ENCODE assay signal across 7 cellular contexts in the genomic region with DNA sequence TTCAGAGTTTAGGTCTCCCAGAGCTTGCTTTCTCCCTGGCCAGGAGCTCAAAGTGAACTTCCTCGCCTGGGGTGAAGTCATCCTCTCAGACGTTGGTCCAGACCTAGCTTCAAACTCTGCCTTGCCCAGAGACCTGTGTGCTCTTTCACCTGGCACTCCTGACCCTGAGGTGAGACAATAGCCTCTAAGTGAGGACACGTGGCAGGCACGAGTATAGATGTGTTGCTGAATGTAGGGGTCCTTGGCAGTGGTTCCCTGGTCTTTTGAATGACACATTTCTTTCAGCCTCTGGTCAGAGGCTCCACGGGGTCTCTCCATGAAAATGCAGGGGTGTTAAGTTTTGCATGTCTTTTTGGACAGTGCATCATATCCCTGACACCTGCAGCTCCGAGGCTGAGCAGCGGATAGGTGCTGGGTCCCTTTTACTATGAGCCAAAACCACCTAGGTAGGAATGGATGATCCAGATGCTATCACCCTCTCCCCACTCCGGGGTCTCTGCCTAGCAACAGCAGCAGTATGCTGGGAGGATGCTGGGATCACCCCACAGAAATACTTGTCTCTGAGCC. TPM values are rescaled to one million over a fixed set of nuclear protein-coding genes. Genes with fewer than 3 reads are reported as not detected.
DNase-seq lines count a peak whose midpoint lies in the region; ATAC-seq, FAIRE-seq and TF ChIP-seq lines count a peak whose summit lies in the region.
"Not testable (repeated sequence)": the region's sequence is repeated elsewhere in the genome, so short reads cannot be mapped to it uniquely, and the experiment has no call there.

No MANE protein-coding gene starts in this region.

- H3K9ac ChIP-seq in GM12878 (ENCODE audit: control insufficient read depth, insufficient read depth, low read length) = not testable (repeated sequence)

- in situ Hi-C loops in GM12878 (cut with MboI) = not testable (repeated sequence)

- not testable (repeated sequence) for H3K4me3 Mint-ChIP-seq in stimulated activated naive CD8-positive, alpha-beta T cell treated with anti-CD3 and anti-CD28 coated beads, Interleukin-15, amount 100 ng/mL, for 72 hours

- H3K79me2 ChIP-seq in GM12878 (ENCODE audit: control insufficient read depth, insufficient read depth, low read length) = peaks cover 31% of the 10 kb centered on the region

- POLR2A ChIA-PET in HEK293 (lab: Yijun Ruan, JAX); GM12878 (lab: Charles Lee): not testable (repeated sequence)

- H3K4me2 ChIP-seq in GM12878 (ENCODE audit: control insufficient read depth, insufficient read depth) = not testable (repeated sequence)

- TF ChIP-seq RAD21 in GM12878 (IDR thresholded peaks at IDR 0.05; ENCODE audit: insufficient read depth, low read depth, low read length) = not testable (repeated sequence)

- not testable (repeated sequence) for H3K27me3 Mint-ChIP-seq in stimulated activated naive CD8-positive, alpha-beta T cell treated with anti-CD3 and anti-CD28 coated beads, Interleukin-15, amount 100 ng/mL, for 72 hours

- H3K27ac ChIP-seq in HEK293 (ENCODE audit: extremely low read depth, low read depth, low read length); RWPE2 (ENCODE audit: poor library complexity, severe bottlenecking); GM12878 (ENCODE audit: control insufficient read depth, insufficient read depth); right lobe of liver: not testable (repeated sequence)

- not testable (repeated sequence) for TF ChIP-seq CTCF in HEK293 (tag by site-specific recombination; IDR thresholded peaks at IDR 0.05); RWPE2 (IDR thresholded peaks at IDR 0.05; ENCODE audit: poor library complexity, severe bottlenecking); GM12878 (IDR thresholded peaks at IDR 0.05 in 2 of 3, conservative IDR thresholded peaks at IDR 0.05 in 1 of 3; ENCODE audit: control insufficient read depth in 2 of 3, extremely low read depth in 1 of 3, insufficient read depth in 1 of 3, low read depth in 3 of 3, low read length in 3 of 3); right lobe of liver (IDR thresholded peaks at IDR 0.05)

- TF ChIP-seq POLR2A in GM12878 (IDR thresholded peaks at IDR 0.05; ENCODE audit: low read depth, low read length); right lobe of liver (IDR thresholded peaks at IDR 0.05): not testable (repeated sequence)

- peak; percentile 30 for DNase-seq in DMS 273 (lab: John Stamatoyannopoulos, UW; ENCODE audit: unreplicated experiment)
- not testable (repeated sequence) for DNase-seq in RWPE2 (ENCODE audit: low spot score); GM12878 (ENCODE audit: low read depth, low spot score); left ventricle myocardium superior; right lobe of liver; stimulated activated naive CD8-positive, alpha-beta T cell treated with anti-CD3 and anti-CD28 coated beads, Interleukin-15, amount 100 ng/mL, for 72 hours

- TF ChIP-seq EP300 in GM12878 (IDR thresholded peaks at IDR 0.05; ENCODE audit: borderline replicate concordance in 1 of 2, control insufficient read depth in 1 of 2, low read depth in 2 of 2, low read length in 2 of 2) = not testable (repeated sequence)

- FAIRE-seq in GM12878 (lab: Jason Lieb, UNC) = not testable (repeated sequence)

- H3K9me3 Mint-ChIP-seq in stimulated activated naive CD8-positive, alpha-beta T cell treated with anti-CD3 and anti-CD28 coated beads, Interleukin-15, amount 100 ng/mL, for 72 hours = not testable (repeated sequence)

- H3K36me3 ChIP-seq in HEK293 (ENCODE audit: control insufficient read depth in 2 of 2, insufficient read depth in 1 of 2, low read length in 2 of 2) (peaks cover 23 to 37% of the 10 kb centered on the region in 2 experiments), RWPE2 (ENCODE audit: low read depth) (peaks cover 34% of the 10 kb centered on the region), GM12878 (ENCODE audit: control insufficient read depth in 2 of 2, insufficient read depth in 2 of 2, low read length in 1 of 2) (peaks cover 13 to 25% of the 10 kb centered on the region in 2 experiments), right lobe of liver (peaks cover 7 to 33% (median 23%) of the 10 kb centered on the region in 4 donors)

- intact Hi-C loops in GM12878 (cut with micrococcal nuclease; ENCODE audit: unreplicated experiment); right lobe of liver (cut with DNase I): not testable (repeated sequence)
- intact Hi-C loops in left ventricle myocardium superior (cut with micrococcal nuclease) = loop anchor here (10.0 kb wide), 1 partner anchor 294 kb away; no protein-coding TSS in a partner anchor

- SMC1A ChIA-PET in GM12878 (lab: Charles Lee; ENCODE audit: uncharacterized antibody, unreplicated experiment) = not testable (repeated sequence)

- H3K4me1 Mint-ChIP-seq in stimulated activated naive CD8-positive, alpha-beta T cell treated with anti-CD3 and anti-CD28 coated beads, Interleukin-15, amount 100 ng/mL, for 72 hours = peaks cover 25% of the 10 kb centered on the region

- not testable (repeated sequence) for H3K9me3 ChIP-seq in HEK293 (ENCODE audit: control insufficient read depth, insufficient read depth, low read depth, low read length); RWPE2 (ENCODE audit: severe bottlenecking); GM12878 (replicated peaks; ENCODE audit: control insufficient read depth, insufficient read depth, low read length); right lobe of liver

- H2AFZ ChIP-seq in GM12878 (ENCODE audit: control insufficient read depth, low read depth, low read length) = not testable (repeated sequence)

- 61% methylated on average over 7 of the region's 8 CpGs for WGBS in GM12878 (ENCODE audit: insufficient coverage, insufficient replicate concordance, low lambda C conversion rate, missing lambda C conversion rate)
- WGBS in right lobe of liver (ENCODE audit: insufficient coverage, low coverage, low lambda C conversion rate, missing lambda C conversion rate) = 33% methylated on average over 3 of the region's 8 CpGs

- not testable (repeated sequence) for H3K4me1 ChIP-seq in HEK293 (ENCODE audit: control insufficient read depth, insufficient read depth, low read length); RWPE2 (ENCODE audit: insufficient read depth, poor library complexity, severe bottlenecking); right lobe of liver
- H3K4me1 ChIP-seq in GM12878 (ENCODE audit: control insufficient read depth, insufficient read depth, low read length) = peaks cover 19% of the 10 kb centered on the region

- peaks cover 14% of the 10 kb centered on the region for H4K20me1 ChIP-seq in GM12878 (ENCODE audit: control insufficient read depth, insufficient read depth)

- BruUV-seq in GM12878 (replicated peaks; lab: Mats Ljungman, UMichigan) = not testable (repeated sequence)

- H3K27ac Mint-ChIP-seq in stimulated activated naive CD8-positive, alpha-beta T cell treated with anti-CD3 and anti-CD28 coated beads, Interleukin-15, amount 100 ng/mL, for 72 hours = peak overlapping the region in 1 of 2 donors; percentile 27

- RAD21 ChIA-PET in GM12878 (lab: Charles Lee; ENCODE audit: unreplicated experiment) = not testable (repeated sequence)

- H3K27me3 ChIP-seq in RWPE2 (ENCODE audit: insufficient read depth, poor library complexity, severe bottlenecking); GM12878 (replicated peaks in 1 of 2; ENCODE audit: control insufficient read depth in 2 of 2, insufficient read depth in 2 of 2, low read length in 1 of 2); right lobe of liver: not testable (repeated sequence)

- ATAC-seq in RWPE2 (ENCODE audit: low read depth) = peak; percentile 44; the same call in 2 of the 3 replicates
- peak; percentile 34 for ATAC-seq in GM12878
- peak; percentile 28 for ATAC-seq in left ventricle myocardium superior
- ATAC-seq in right lobe of liver = peak; percentile 23 to 38 (median 32)
- peak; percentile 35 for ATAC-seq in stimulated activated naive CD8-positive, alpha-beta T cell treated with anti-CD3 and anti-CD28 coated beads, Interleukin-15, amount 100 ng/mL, for 72 hours

- CTCF ChIA-PET in HEK293 (lab: Yijun Ruan, JAX); GM12878 (lab: Yijun Ruan, JAX): not testable (repeated sequence)

- H3K4me3 ChIP-seq in HEK293 (ENCODE audit: low read depth, low read length); RWPE2 (ENCODE audit: severe bottlenecking); GM12878; right lobe of liver: not testable (repeated sequence)

RNA-seq across cellular contexts. Expression of a gene that starts 9.6 kb away (rescaled TPM):
- 436 and 466 TPM in 2 replicates for total RNA-seq in GM12878 (2013; cell fraction: nucleolus; rRNA removed)
- total RNA-seq in GM12878 (2014; rRNA removed) (2,382 and 2,699 TPM in 2 replicates), GM12878 (2014; rRNA removed; fragmentation: Illumina TruSeq; extraction: Trizol) (3,837 and 4,067 TPM in 2 replicates), GM12878 (2021) (2,387 and 2,491 TPM in 2 replicates), left ventricle myocardium superior (683 TPM), right lobe of liver (100 to 1,000 TPM; 413 to 736 (median 445) TPM)
- polyA plus RNA-seq in GM12878 (2011; ENCODE audit: low read depth) = 25,879 TPM
- polyA plus RNA-seq in GM12878 (2011; rRNA removed) (6,408 and 6,567 TPM in 2 replicates), GM12878 (2014; fragmentation: Illumina TruSeq; extraction: Trizol) (5,078 and 7,979 TPM in 2 replicates), GM12878 (2014; fragmentation: Nextera tagmentation; extraction: Ambion mirVana) (1,000 to 10,000 TPM; 2,843 to 3,155 TPM), GM12878 (2014; rRNA removed) (5,701 and 5,848 TPM in 2 replicates), GM12878 (2016; fragmentation: Nextera tagmentation; extraction: Ambion mirVana) (1,000 to 10,000 TPM; 1,566 to 1,602 TPM)
- 6,382 and 6,408 TPM in 2 replicates for polyA plus RNA-seq in GM12878 (2011; cell fraction: cytosol; rRNA removed)
- polyA plus RNA-seq in GM12878 (2011; cell fraction: nucleus; rRNA removed) = 1,845 and 1,986 TPM in 2 replicates
- 6,609 and 6,771 TPM in 2 replicates for polyA plus RNA-seq in GM12878 (2012)
- 1,460 and 2,424 TPM in 2 replicates for polyA minus RNA-seq in GM12878 (2011; rRNA and poly(A)+ RNA removed)
- 279 and 295 TPM in 2 replicates for polyA minus RNA-seq in GM12878 (2011; cell fraction: cytosol; rRNA and poly(A)+ RNA removed)
- 116 and 153 TPM in 2 replicates for polyA minus RNA-seq in GM12878 (2011; cell fraction: nucleus; rRNA and poly(A)+ RNA removed)

RNA-seq across cellular contexts. Expression of a gene that starts 20.8 kb away (rescaled TPM):
- 152 and 163 TPM in 2 replicates for total RNA-seq in GM12878 (2013; cell fraction: nucleolus; rRNA removed)
- total RNA-seq in GM12878 (2014; rRNA removed) (174 and 216 TPM in 2 replicates), GM12878 (2014; rRNA removed; fragmentation: Illumina TruSeq; extraction: Trizol) (127 and 130 TPM in 2 replicates), GM12878 (2021) (99.3 and 107 TPM in 2 replicates), left ventricle myocardium superior (25.9 TPM), right lobe of liver (100 to 1,000 TPM; 103 to 160 (median 109) TPM)
- polyA plus RNA-seq in GM12878 (2011; ENCODE audit: low read depth) = 61.9 TPM
- polyA plus RNA-seq in GM12878 (2011; rRNA removed) (269 and 375 TPM in 2 replicates), GM12878 (2014; fragmentation: Illumina TruSeq; extraction: Trizol) (154 and 197 TPM in 2 replicates), GM12878 (2014; fragmentation: Nextera tagmentation; extraction: Ambion mirVana) (100 to 1,000 TPM; 219 to 334 TPM), GM12878 (2014; rRNA removed) (106 and 110 TPM in 2 replicates), GM12878 (2016; fragmentation: Nextera tagmentation; extraction: Ambion mirVana) (100 to 1,000 TPM; 263 to 264 TPM)
- polyA plus RNA-seq in GM12878 (2011; cell fraction: cytosol; rRNA removed) = 117 and 194 TPM in 2 replicates
- 61.4 and 63.5 TPM in 2 replicates for polyA plus RNA-seq in GM12878 (2011; cell fraction: nucleus; rRNA removed)
- polyA plus RNA-seq in GM12878 (2012) = 88.8 and 115 TPM in 2 replicates
- 200 and 263 TPM in 2 replicates for polyA minus RNA-seq in GM12878 (2011; rRNA and poly(A)+ RNA removed)
- 86.3 and 90.9 TPM in 2 replicates for polyA minus RNA-seq in GM12878 (2011; cell fraction: cytosol; rRNA and poly(A)+ RNA removed)
- 32.9 and 43.9 TPM in 2 replicates for polyA minus RNA-seq in GM12878 (2011; cell fraction: nucleus; rRNA and poly(A)+ RNA removed)
